25 cellular contexts compared by ENCODE assay signal in the genomic region with DNA sequence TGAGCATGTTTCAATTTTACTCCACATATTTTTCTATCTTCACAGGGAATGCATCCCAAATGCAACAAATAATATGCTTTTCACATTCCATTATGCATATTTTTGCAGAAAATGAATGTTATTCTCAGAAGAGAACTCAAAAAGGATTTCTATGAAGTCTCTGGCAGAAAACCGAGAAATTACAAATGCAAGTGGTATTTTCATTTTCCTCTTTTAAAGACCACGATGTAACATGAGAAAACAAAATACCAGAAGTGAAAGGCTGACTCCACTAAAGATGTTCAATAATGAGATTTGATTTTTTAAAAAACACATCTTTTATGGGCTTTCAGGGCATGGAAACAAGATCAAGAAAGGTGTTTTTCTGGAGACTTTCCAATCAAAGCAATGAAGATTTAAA. TPM values are rescaled to one million over a fixed set of nuclear protein-coding genes. Genes with fewer than 3 reads are reported as not detected.
"Had no signal": no experiment of that assay in that cellular context is flagged by ENCODE, and none has a peak within 500 bp of the region (broad histone marks: within the 10 kb centered on the region; RNA-seq: fewer than 3 reads in every experiment).

No MANE protein-coding gene starts in this region.

- H3K27me3 ChIP-seq: dorsolateral prefrontal cortex, heart left ventricle, stomach, transverse colon had no signal

- H3K4me3 ChIP-seq: coronary artery, dorsolateral prefrontal cortex, heart left ventricle, stomach, thoracic aorta, transverse colon had no signal

- H3K36me3 ChIP-seq: heart left ventricle, stomach, thoracic aorta, transverse colon had no signal

- DNase-seq: dorsolateral prefrontal cortex; effector CD8-positive, alpha-beta T cell; heart left ventricle; hippocampal formation; naive thymus-derived CD4-positive, alpha-beta T cell; nephron progenitor cell; stimulated activated CD4-positive, alpha-beta T cell treated with anti-CD3 and anti-CD28 coated beads, Interleukin-2, amount 100 ng/mL, for 24 hours; stimulated activated naive CD4-positive, alpha-beta T cell; stomach; substantia nigra; transverse colon had no signal

- ATAC-seq: heart left ventricle; naive thymus-derived CD4-positive, alpha-beta T cell; sciatic nerve had no signal

- H3K27ac ChIP-seq: coronary artery, dorsolateral prefrontal cortex, heart left ventricle, stomach, thoracic aorta, transverse colon had no signal

- H3K27ac Mint-ChIP-seq: naive thymus-derived CD4-positive, alpha-beta T cell had no signal

- H3K9me3 Mint-ChIP-seq: nephron progenitor cell had no signal

- H3K4me1 Mint-ChIP-seq: naive thymus-derived CD4-positive, alpha-beta T cell; nephron progenitor cell had no signal

- H3K4me3 Mint-ChIP-seq: naive thymus-derived CD4-positive, alpha-beta T cell; nephron progenitor cell had no signal

- H3K9me3 ChIP-seq: heart left ventricle, stomach, thoracic aorta, transverse colon had no signal

- H3K4me1 ChIP-seq: heart left ventricle, stomach, transverse colon had no signal

RNA-seq across cellular contexts. Expression of a gene that starts 5.0 kb away (rescaled TPM):
- total RNA-seq: chondrocyte; fibroblast of lung; heart left ventricle; kidney epithelial cell; liver; lung microvascular endothelial cell; mesenteric fat pad; mononuclear cell; naive thymus-derived CD4-positive, alpha-beta T cell; omental fat pad; pulmonary artery endothelial cell; sciatic nerve; skeletal muscle tissue; stomach; thoracic aorta; transverse colon had no signal
- polyA plus RNA-seq: esophagus; fibroblast of lung; heart left ventricle; naive thymus-derived CD4-positive, alpha-beta T cell; stomach had no signal
